Comparison of ENCODE assay signal across 8 cellular contexts in genomic region chr14:58200480-58200841, GRCh38. TPM values are rescaled to one million over a fixed set of nuclear protein-coding genes. Genes with fewer than 3 reads are reported as not detected.
DNase-seq lines count a peak whose midpoint lies in the region; ATAC-seq, FAIRE-seq and TF ChIP-seq lines count a peak whose summit lies in the region.

No MANE protein-coding gene starts in this region.

- DNase-seq in MG63 (no peak), H1 (ENCODE audit: low read depth in 1 of 2, low spot score in 2 of 2) (no peak), nephron progenitor cell (no peak), AG08395 (ENCODE audit: low spot score) (no peak), NCI-H1092 (lab: John Stamatoyannopoulos, UW) (no peak), SIG-M5 treated with dmso at 0.1 percent for 504 hours (lab: John Stamatoyannopoulos, UW; ENCODE audit: unreplicated experiment) (no peak)

- no peak overlapping the region for H2BK20ac ChIP-seq in H1 (ENCODE audit: low read length)

- H3K23me2 ChIP-seq in H1 (ENCODE audit: low read depth, low read length), result no peaks in the 10 kb centered on the region

- no peak overlapping the region for H3K14ac ChIP-seq in H1 (ENCODE audit: insufficient read length)

- H3K79me2 ChIP-seq in H1 (ENCODE audit: control insufficient read depth in 1 of 2, insufficient read depth in 2 of 2, low read length in 2 of 2), result peaks cover 0 to 18% of the 10 kb centered on the region in 2 experiments; a peak in 3 of 4 replicates

- H3K9me3 ChIP-seq in BLaER1, result no peaks in the 10 kb centered on the region
- H3K9me3 ChIP-seq in MG63, result no peaks in the 10 kb centered on the region
- H3K9me3 ChIP-seq in H1 (ENCODE audit: insufficient read depth in 2 of 2, low read depth in 1 of 2, low read length in 1 of 2), result no peaks in the 10 kb centered on the region

- H3K36me3 Mint-ChIP-seq in nephron progenitor cell (ENCODE audit: low read depth), result peaks cover 20% of the 10 kb centered on the region

- peaks cover 33% of the 10 kb centered on the region for H3K27me3 Mint-ChIP-seq in nephron progenitor cell (ENCODE audit: low read depth, poor library complexity)

- FAIRE-seq in H1 (lab: Jason Lieb, UNC), result no peak

- H3K9ac ChIP-seq in BLaER1 (peak overlapping the region; percentile 93), H1 (replicated peaks in 1 of 4; ENCODE audit: extremely low read depth in 1 of 4, low read depth in 3 of 4, low read length in 3 of 4) (peak overlapping the region; percentile 65 to 86 (median 79))

- WGBS in H1 (ENCODE audit: extremely low coverage in 1 of 2, insufficient coverage in 1 of 2, insufficient read length in 1 of 2, insufficient replicate concordance in 2 of 2, low coverage in 1 of 2, low lambda C conversion rate in 2 of 2, missing lambda C conversion rate in 1 of 2), 2 experiments, result 6% methylated on average over 11 of the region's 11 CpGs; no CpG with 5 or more reads in 1 of the 2 experiments

- no peak for TF ChIP-seq EP300 in H1 (IDR thresholded peaks at IDR 0.05; ENCODE audit: borderline replicate concordance in 1 of 2, low read depth in 2 of 2, low read length in 2 of 2)

- POLR2A ChIA-PET in H1 (lab: Charles Lee; ENCODE audit: partially characterized antibody), result interaction anchor here (0.9 to 1.6 kb wide), 4 partner anchors 44 to 98 kb away, joined by 3 to 9 read pairs (median 5); partner anchors contain the start of genes ARID4A and PSMA3

- H3K36me3 ChIP-seq in BLaER1, result peaks cover 21% of the 10 kb centered on the region
- peaks cover 5% of the 10 kb centered on the region for H3K36me3 ChIP-seq in MG63
- peaks cover 0 to 4% (median 0%) of the 10 kb centered on the region in 4 experiments; a peak in 2 of 8 replicates for H3K36me3 ChIP-seq in H1 (ENCODE audit: control insufficient read depth in 2 of 4, insufficient read depth in 4 of 4, low read length in 3 of 4)

- no peak overlapping the region for H3K56ac ChIP-seq in H1 (replicated peaks; ENCODE audit: insufficient read length, low read depth, low read length)

- H3K4me3 ChIP-seq in BLaER1, result peak overlapping the region; percentile 86
- peak overlapping the region; percentile 80 for H3K4me3 ChIP-seq in MG63
- H3K4me3 ChIP-seq in H1 (ENCODE audit: extremely low read depth in 1 of 4, insufficient read depth in 2 of 4, low read depth in 3 of 4, low read length in 4 of 4), result peak overlapping the region; percentile 86 to 97 (median 94)

- peak overlapping the region; percentile 20; the same call in 1 of the 2 replicates for H4K8ac ChIP-seq in H1 (ENCODE audit: extremely low read depth, insufficient read depth, low read length)

- H3K4me2 ChIP-seq in BLaER1 (peak overlapping the region; percentile 76), H1 (ENCODE audit: insufficient read depth in 1 of 2, low read depth in 2 of 2, low read length in 2 of 2) (peak overlapping the region; percentile 78 to 83)

- no peak for TF ChIP-seq RAD21 in H1 (IDR thresholded peaks at IDR 0.05 in 1 of 2, conservative IDR thresholded peaks at IDR 0.05 in 1 of 2; ENCODE audit: low read depth in 2 of 2, low read length in 2 of 2)

- no peak overlapping the region for H3K4ac ChIP-seq in H1 (replicated peaks; ENCODE audit: insufficient read length, low read depth, low read length)

- CTCF ChIA-PET in H1 (lab: Charles Lee; ENCODE audit: partially characterized antibody), result interaction anchor here (1.1 to 1.7 kb wide), 3 partner anchors 71 to 330 kb away, joined by 3 to 4 read pairs (median 4); no protein-coding TSS in a partner anchor

- no peak overlapping the region for H2BK120ac ChIP-seq in H1 (replicated peaks; ENCODE audit: low read depth, low read length)

- H3K27ac ChIP-seq in BLaER1 (peak overlapping the region; percentile 94), H1 (ENCODE audit: low read depth, low read length) (peak overlapping the region; percentile 92; the same call in 1 of the 2 replicates)

- ATAC-seq in GM21515 (IDR thresholded peaks at IDR 0.05; ENCODE audit: unreplicated experiment), result peak; percentile 7

- H3K23ac ChIP-seq in H1 (ENCODE audit: insufficient read length), result no peak overlapping the region

- H3K4me1 Mint-ChIP-seq in nephron progenitor cell, result peaks cover 27% of the 10 kb centered on the region

- H3K4me3 Mint-ChIP-seq in nephron progenitor cell, result peak overlapping the region; percentile 98

- no peak for TF ChIP-seq POLR2A in H1 (IDR thresholded peaks at IDR 0.05; ENCODE audit: control extremely low read depth in 1 of 2, low read depth in 2 of 2, low read length in 2 of 2)

- no peak overlapping the region for H2BK12ac ChIP-seq in H1 (ENCODE audit: low read depth, low read length)

- H4K20me1 ChIP-seq in BLaER1, result peaks cover 7% of the 10 kb centered on the region; the same call in 1 of the 2 replicates
- no peaks in the 10 kb centered on the region for H4K20me1 ChIP-seq in H1 (replicated peaks in 1 of 2; ENCODE audit: control insufficient read depth in 1 of 2, insufficient read depth in 2 of 2, low read length in 2 of 2)

- H3K4me1 ChIP-seq in BLaER1 (peaks cover 19% of the 10 kb centered on the region), H1 (replicated peaks in 1 of 4; ENCODE audit: control insufficient read depth in 3 of 4, insufficient read depth in 4 of 4, low read length in 3 of 4) (no peaks in the 10 kb centered on the region)

- H4K91ac ChIP-seq in H1 (replicated peaks; ENCODE audit: insufficient read length, low read length), result no peak overlapping the region

- no peak for TF ChIP-seq CTCF in H1 (IDR thresholded peaks at IDR 0.05; ENCODE audit: control extremely low read depth in 1 of 3, insufficient read depth in 1 of 3, low read depth in 1 of 3, low read length in 3 of 3)
- TF ChIP-seq CTCF in nephron progenitor cell (IDR thresholded peaks at IDR 0.05), result no peak

- no peak overlapping the region for H3K18ac ChIP-seq in H1 (ENCODE audit: extremely low read depth, low read length)

- no peak overlapping the region for H2BK15ac ChIP-seq in H1 (ENCODE audit: low read length)

- H2AK5ac ChIP-seq in H1 (ENCODE audit: low read depth, low read length), result no peak overlapping the region

- H4K5ac ChIP-seq in H1 (ENCODE audit: insufficient read length, low read depth, low read length), result no peak overlapping the region

- H3K27me3 ChIP-seq in BLaER1, result no peaks in the 10 kb centered on the region
- H3K27me3 ChIP-seq in MG63, result no peaks in the 10 kb centered on the region
- H3K27me3 ChIP-seq in H1 (replicated peaks in 1 of 4; ENCODE audit: control insufficient read depth in 3 of 4, extremely low read depth in 1 of 4, insufficient read depth in 3 of 4, low read length in 3 of 4), result no peaks in the 10 kb centered on the region

- no peak overlapping the region for H2BK5ac ChIP-seq in H1 (ENCODE audit: low read depth, low read length)

- no peaks in the 10 kb centered on the region for H3K9me3 Mint-ChIP-seq in nephron progenitor cell

- H2AFZ ChIP-seq in H1 (ENCODE audit: low read length), result peak overlapping the region; percentile 65

- H3K27ac Mint-ChIP-seq in nephron progenitor cell, result peak overlapping the region; percentile 95

- H3K79me1 ChIP-seq in H1 (ENCODE audit: low read depth, low read length), result no peaks in the 10 kb centered on the region

TF ChIP-seq in H1, 55 proteins besides CTCF, POLR2A, EP300 and RAD21:
- TF ChIP-seq SP1 (IDR thresholded peaks at IDR 0.05; ENCODE audit: low read depth, low read length) (no peak), SAP30 (IDR thresholded peaks at IDR 0.05; ENCODE audit: insufficient read depth, insufficient replicate concordance, low read length) (peak; percentile 52)

RNA-seq across cellular contexts. Expression of gene ACTR10, which starts 0.5 kb away (rescaled TPM):
- 28.5 and 40.1 TPM in 2 replicates for total RNA-seq in MG63 (2014; rRNA removed; shearing (Covaris generic); ENCODE audit: low replicate concordance)
- 33.9 and 34.6 TPM in 2 replicates for total RNA-seq in H1 (2021; fragmentation: NEBNext Ultra II Directional; extraction: Animal tissue kit (Norgen Biotek cat#: 25700))
- 6.9 and 15.4 TPM in 2 replicates for polyA plus RNA-seq in H1 (2011; rRNA removed)
- polyA plus RNA-seq in H1 (2011; cell fraction: cytosol; rRNA removed), result 17.8 TPM
- 3.1 TPM for polyA plus RNA-seq in H1 (2011; cell fraction: nucleus; rRNA removed)
- 16.7 to 33.6 TPM (median 17.8 TPM) in 4 replicates for polyA plus RNA-seq in H1 (2012, experiment 1 of 2)
- polyA plus RNA-seq in H1 (2012, experiment 2 of 2), result 5.5 TPM
- 24.8 TPM for polyA plus RNA-seq in H1 (2013, experiment 1 of 2)
- 23.5 TPM for polyA plus RNA-seq in H1 (2013, experiment 2 of 2)
- 8.0 and 14.9 TPM in 2 replicates for polyA minus RNA-seq in H1 (2011; rRNA and poly(A)+ RNA removed)
- 19.4 TPM for polyA minus RNA-seq in H1 (2011; cell fraction: cytosol; rRNA and poly(A)+ RNA removed)
- 9.1 TPM for polyA minus RNA-seq in H1 (2011; cell fraction: nucleus; rRNA and poly(A)+ RNA removed)

RNA-seq across cellular contexts. Expression of gene PSMA3, which starts 44.2 kb away (rescaled TPM):
- 96.6 and 98.8 TPM in 2 replicates for total RNA-seq in MG63 (2014; rRNA removed; shearing (Covaris generic); ENCODE audit: low replicate concordance)
- total RNA-seq in H1 (2021; fragmentation: NEBNext Ultra II Directional; extraction: Animal tissue kit (Norgen Biotek cat#: 25700)), result 283 and 285 TPM in 2 replicates
- 244 and 507 TPM in 2 replicates for polyA plus RNA-seq in H1 (2011; rRNA removed)
- 374 TPM for polyA plus RNA-seq in H1 (2011; cell fraction: cytosol; rRNA removed)
- polyA plus RNA-seq in H1 (2011; cell fraction: nucleus; rRNA removed), result 105 TPM
- polyA plus RNA-seq in H1 (2012, experiment 1 of 2), result 205 to 250 TPM (median 218 TPM) in 4 replicates
- 137 TPM for polyA plus RNA-seq in H1 (2012, experiment 2 of 2)
- polyA plus RNA-seq in H1 (2013, experiment 1 of 2), result 460 TPM
- polyA plus RNA-seq in H1 (2013, experiment 2 of 2), result 474 TPM
- 260 and 381 TPM in 2 replicates for polyA minus RNA-seq in H1 (2011; rRNA and poly(A)+ RNA removed)
- polyA minus RNA-seq in H1 (2011; cell fraction: cytosol; rRNA and poly(A)+ RNA removed), result 64.0 TPM
- 106 TPM for polyA minus RNA-seq in H1 (2011; cell fraction: nucleus; rRNA and poly(A)+ RNA removed)

RNA-seq across cellular contexts. Expression of gene ARMH4, which starts 48.4 kb away (rescaled TPM):
- 1.9 TPM in 1 of 2 replicates, not detected in the other for total RNA-seq in MG63 (2014; rRNA removed; shearing (Covaris generic); ENCODE audit: low replicate concordance)
- 24.8 and 25.4 TPM in 2 replicates for total RNA-seq in H1 (2021; fragmentation: NEBNext Ultra II Directional; extraction: Animal tissue kit (Norgen Biotek cat#: 25700))
- polyA plus RNA-seq in H1 (2011; rRNA removed), result 6.4 and 7.1 TPM in 2 replicates
- polyA plus RNA-seq in H1 (2011; cell fraction: cytosol; rRNA removed), result 7.9 TPM
- polyA plus RNA-seq in H1 (2011; cell fraction: nucleus; rRNA removed), result 16.3 TPM
- polyA plus RNA-seq in H1 (2012, experiment 1 of 2), result 11.9 to 15.6 TPM (median 15.2 TPM) in 4 replicates
- 1.8 TPM for polyA plus RNA-seq in H1 (2012, experiment 2 of 2)
- polyA plus RNA-seq in H1 (2013, experiment 1 of 2), result 22.0 TPM
- polyA plus RNA-seq in H1 (2013, experiment 2 of 2), result 24.6 TPM
- polyA minus RNA-seq in H1 (2011; rRNA and poly(A)+ RNA removed), result 31.7 and 40.6 TPM in 2 replicates
- polyA minus RNA-seq in H1 (2011; cell fraction: cytosol; rRNA and poly(A)+ RNA removed), result 9.1 TPM
- 70.2 TPM for polyA minus RNA-seq in H1 (2011; cell fraction: nucleus; rRNA and poly(A)+ RNA removed)
